In genomic region chr12:54991992-54992377, GRCh38 we compare ENCODE assay signal across 10 cellular contexts. TPM values are rescaled to one million over a fixed set of nuclear protein-coding genes. Genes with fewer than 3 reads are reported as not detected.
DNase-seq lines count a peak whose midpoint lies in the region; ATAC-seq and TF ChIP-seq lines count a peak whose summit lies in the region.
"Had no signal": no experiment of that assay in that cellular context is flagged by ENCODE, and none has a peak within 500 bp of the region (broad histone marks: within the 10 kb centered on the region; RNA-seq: fewer than 3 reads in every experiment).

No MANE protein-coding gene starts in this region.

- H3K4me1 ChIP-seq in Karpas-422 (ENCODE audit: low read length) = peaks cover 68% of the 10 kb centered on the region
- H3K4me1 ChIP-seq in testis = peaks cover 6% of the 10 kb centered on the region
- H3K4me1 ChIP-seq: left lung had no signal

- H3K4me3 Mint-ChIP-seq in naive thymus-derived CD8-positive, alpha-beta T cell = peak overlapping the region; percentile 34 to 98 (median 89)

- peak overlapping the region; percentile 69 for H3K9ac ChIP-seq in Karpas-422 (ENCODE audit: low read length)

- H3K27ac Mint-ChIP-seq in naive thymus-derived CD8-positive, alpha-beta T cell = peak overlapping the region; percentile 95 to 99 (median 99)

- POLR2A ChIA-PET in naive thymus-derived CD8-positive, alpha-beta T cell (lab: Charles Lee) = interaction anchor here (0.9 to 2.8 kb wide), 8 partner anchors 7 to 291 kb away, joined by 3 to 44 read pairs (median 8); partner anchors contain the start of gene TESPA1

- no peaks in the 10 kb centered on the region for H3K9me2 ChIP-seq in Karpas-422 (replicated peaks; ENCODE audit: insufficient read depth, low read length)

- no peak for TF ChIP-seq POLR2A in testis (IDR thresholded peaks at IDR 0.05)

- H3K9me3 ChIP-seq in Karpas-422 (ENCODE audit: low read length) (no peaks in the 10 kb centered on the region), testis (no peaks in the 10 kb centered on the region)
- H3K9me3 ChIP-seq: left lung, right atrium auricular region had no signal

- H3K36me3 ChIP-seq in Karpas-422 (ENCODE audit: insufficient read depth, low read length) = no peaks in the 10 kb centered on the region
- H3K36me3 ChIP-seq in testis (ENCODE audit: low read depth, missing control alignments) = no peaks in the 10 kb centered on the region
- H3K36me3 ChIP-seq: left lung, right atrium auricular region had no signal

- H3K79me2 ChIP-seq in Karpas-422 (ENCODE audit: low read length) = no peaks in the 10 kb centered on the region; the same call in 1 of the 2 replicates

- H3K27me3 Mint-ChIP-seq in naive thymus-derived CD8-positive, alpha-beta T cell = no peaks in the 10 kb centered on the region

- intact Hi-C loops in testis (cut with DNase I; ENCODE audit: low total_unique reads) = no loop called here

- H2AFZ ChIP-seq in Karpas-422 (ENCODE audit: low read length) = 0 out of 2 replicates have a peak overlapping the region, but pooled peaks have one; percentile 43

- DNase-seq in Karpas-422 (peak; percentile 77), testis (no peak), pons (ENCODE audit: low spot score) (no peak)
- DNase-seq in naive thymus-derived CD8-positive, alpha-beta T cell = peak in 1 of 10 donors; percentile 29
- DNase-seq: left lung, NCI-H510A had no signal

- H3K27me3 ChIP-seq in Karpas-422 (ENCODE audit: low read length) (no peaks in the 10 kb centered on the region), testis (no peaks in the 10 kb centered on the region)
- H3K27me3 ChIP-seq: left lung, right atrium auricular region had no signal

- 90 to 92% methylated on average over 5 of the region's 5 CpGs for WGBS in testis, 2 donors

- H3K36me3 Mint-ChIP-seq in naive thymus-derived CD8-positive, alpha-beta T cell = no peaks in the 10 kb centered on the region

- peak overlapping the region; percentile 72 for H3K4me2 ChIP-seq in Karpas-422 (ENCODE audit: low read depth, low read length, poor library complexity, severe bottlenecking)

- H4K20me1 ChIP-seq in Karpas-422 (ENCODE audit: insufficient read depth, low read depth, low read length) = no peaks in the 10 kb centered on the region

- TF ChIP-seq CTCF in testis (IDR thresholded peaks at IDR 0.05) = no peak

- peaks cover 37 to 70% (median 59%) of the 10 kb centered on the region in 4 donors for H3K4me1 Mint-ChIP-seq in naive thymus-derived CD8-positive, alpha-beta T cell

- H3K4me3 ChIP-seq in Karpas-422 (ENCODE audit: low read length) = peak overlapping the region; percentile 58
- no peak overlapping the region for H3K4me3 ChIP-seq in testis
- H3K4me3 ChIP-seq: left lung, right atrium auricular region had no signal

- peak overlapping the region; percentile 93 for H3K27ac ChIP-seq in Karpas-422 (ENCODE audit: low read length)
- no peak overlapping the region for H3K27ac ChIP-seq in testis
- H3K27ac ChIP-seq: left lung, right atrium auricular region had no signal

- H3K9me3 Mint-ChIP-seq in naive thymus-derived CD8-positive, alpha-beta T cell = no peaks in the 10 kb centered on the region

- ATAC-seq in GM18861 (IDR thresholded peaks at IDR 0.05; ENCODE audit: unreplicated experiment) (peak; percentile 38), GM21723 (IDR thresholded peaks at IDR 0.05; ENCODE audit: unreplicated experiment) (peak; percentile 53), GM19397 (IDR thresholded peaks at IDR 0.05; ENCODE audit: unreplicated experiment) (no peak)
- peak; percentile 15 to 57 for ATAC-seq in naive thymus-derived CD8-positive, alpha-beta T cell
- ATAC-seq: left lung had no signal

RNA-seq across cellular contexts. Expression of gene TESPA1, which starts 7.4 kb away (rescaled TPM):
- total RNA-seq in Karpas-422 (2014; rRNA removed; shearing (Covaris generic); ENCODE audit: low replicate concordance) = 35.1 and 41.1 TPM in 2 replicates
- total RNA-seq in naive thymus-derived CD8-positive, alpha-beta T cell = 100 to 1,000 TPM; 247 to 253 TPM
- polyA plus RNA-seq in naive thymus-derived CD8-positive, alpha-beta T cell = 100 to 1,000 TPM in 2 of 3 donors, 10 to 100 TPM in 1; 83.1 to 245 (median 180) TPM
- total RNA-seq in testis = under 1 TPM; 0.79 to 0.87 TPM
- 1.7 TPM for polyA plus RNA-seq in testis (ENCODE audit: insufficient read depth, low read depth, low replicate concordance)

RNA-seq across cellular contexts. Expression of gene NEUROD4, which starts 27.8 kb away (rescaled TPM):
- not detected in 2 replicates for total RNA-seq in Karpas-422 (2014; rRNA removed; shearing (Covaris generic); ENCODE audit: low replicate concordance)
- total RNA-seq in naive thymus-derived CD8-positive, alpha-beta T cell = not detected
- polyA plus RNA-seq in naive thymus-derived CD8-positive, alpha-beta T cell = not detected
- under 1 TPM in 1 of 2 donors, not detected in 1; 0.31 TPM for total RNA-seq in testis
- 0.09 TPM for polyA plus RNA-seq in testis (ENCODE audit: insufficient read depth, low read depth, low replicate concordance)
- total RNA-seq: left lung, right atrium auricular region had no signal

Comparison
In these comparisons a context has a peak if more than half of its experiments do, and no peak if none do; other contexts are left out.
1. RNA of gene TESPA1, which starts 7.4 kb away (total RNA-seq): 247 to 253 TPM in naive thymus-derived CD8-positive, alpha-beta T cell and 35.1 to 41.1 TPM in Karpas-422; 0.79 to 0.87 TPM in testis; every median in the first group is over 10 times any median in the second.